ENCODE assay signal across 22 cellular contexts in the genomic region with DNA sequence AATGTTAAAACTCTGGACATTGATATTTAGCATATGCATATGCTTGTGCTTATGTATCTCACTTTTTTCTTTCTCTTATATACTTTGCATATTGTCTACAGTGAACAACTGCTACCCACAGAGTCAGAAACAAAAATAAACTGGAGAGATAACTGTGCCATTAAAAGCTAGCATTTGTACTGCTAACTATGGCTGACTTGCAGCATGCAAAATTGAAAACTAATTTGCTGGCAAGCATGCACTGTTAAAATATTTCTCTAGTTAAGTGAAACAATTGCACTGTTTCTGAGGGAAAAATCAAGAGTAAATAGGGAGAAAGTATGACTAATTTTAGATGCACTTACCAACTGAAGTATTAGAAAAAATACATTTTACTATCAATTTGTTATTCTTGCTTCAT.
"Had no signal": no experiment of that assay in that cellular context is flagged by ENCODE, and none has a peak within 500 bp of the region (broad histone marks: within the 10 kb centered on the region; RNA-seq: fewer than 3 reads in every experiment).

No MANE protein-coding gene starts in this region.

- H3K27ac ChIP-seq: lower lobe of right lung, neural progenitor cell, ovary, suprapubic skin, thyroid gland had no signal

- H3K27me3 ChIP-seq: neural progenitor cell, ovary, suprapubic skin, thyroid gland, uterus had no signal

- H3K4me1 Mint-ChIP-seq: neural progenitor cell had no signal

- H3K9me3 ChIP-seq: lower lobe of right lung, ovary, suprapubic skin, thyroid gland, uterus had no signal

- H3K4me1 ChIP-seq: suprapubic skin, thyroid gland, uterus had no signal

- ATAC-seq: esophagus mucosa; left lobe of liver; lower lobe of right lung; natural killer cell treated with Interleukin-12 subunit alpha and Interleukin-12 subunit beta and Interleukin-15 and Interleukin-18, amount 100 ng/mL, for 72 hours; stimulated activated effector memory CD8-positive, alpha-beta T cell treated with anti-CD3 and anti-CD28 coated beads, Interleukin-12 subunit alpha, Interleukin-12 subunit beta, amount 100 ng/mL, for 72 hours; stimulated activated naive CD8-positive, alpha-beta T cell treated with anti-CD3 and anti-CD28 coated beads, Interleukin-15, Interleukin-2, amounts not matched to agents 100 U/mL and 50 U/mL, for 24 hours had no signal

- H2AFZ ChIP-seq: neural progenitor cell had no signal

- H3K9ac ChIP-seq: neural progenitor cell had no signal

- H3K4me3 Mint-ChIP-seq: natural killer cell treated with Interleukin-12 subunit alpha and Interleukin-12 subunit beta and Interleukin-15 and Interleukin-18, amount 100 ng/mL, for 72 hours; neural progenitor cell; stimulated activated effector memory CD8-positive, alpha-beta T cell treated with anti-CD3 and anti-CD28 coated beads, Interleukin-12 subunit alpha, Interleukin-12 subunit beta, amount 100 ng/mL, for 72 hours; type B pancreatic cell had no signal

- FAIRE-seq: endometrium had no signal

- H3K4me3 ChIP-seq: lower lobe of right lung, neural progenitor cell, ovary, smooth muscle cell, suprapubic skin, thyroid gland, uterus had no signal

- H3K36me3 ChIP-seq: ovary, uterus had no signal

- H3K27ac Mint-ChIP-seq: neural progenitor cell, type B pancreatic cell had no signal

- DNase-seq: effector memory CD4-positive, alpha-beta T cell; foreskin melanocyte; islet precursor cell; lower lobe of right lung; mesenchymal stem cell; midbrain; nucleus accumbens; ovary; stimulated activated CD4-positive, alpha-beta T cell treated with anti-CD3 and anti-CD28 coated beads, Interleukin-2, amount 100 ng/mL, for 48 hours; stimulated activated CD8-positive, alpha-beta memory T cell treated with anti-CD3 and anti-CD28 coated beads, Interleukin-4, amount 100 ng/mL, for 48 hours; stimulated activated naive CD8-positive, alpha-beta T cell treated with anti-CD3 and anti-CD28 coated beads, Interleukin-15, Interleukin-2, amounts not matched to agents 100 U/mL and 50 U/mL, for 24 hours; thyroid gland; uterus had no signal

- H3K27me3 Mint-ChIP-seq: natural killer cell treated with Interleukin-12 subunit alpha and Interleukin-12 subunit beta and Interleukin-15 and Interleukin-18, amount 100 ng/mL, for 72 hours; type B pancreatic cell had no signal

- H3K9me3 Mint-ChIP-seq: natural killer cell treated with Interleukin-12 subunit alpha and Interleukin-12 subunit beta and Interleukin-15 and Interleukin-18, amount 100 ng/mL, for 72 hours; neural progenitor cell; stimulated activated effector memory CD8-positive, alpha-beta T cell treated with anti-CD3 and anti-CD28 coated beads, Interleukin-12 subunit alpha, Interleukin-12 subunit beta, amount 100 ng/mL, for 72 hours; type B pancreatic cell had no signal

- H3K4me2 ChIP-seq: neural progenitor cell, smooth muscle cell had no signal
